35 cellular contexts compared by ENCODE assay signal in genomic region chr12:22876262-22876661, GRCh38.
DNase-seq lines count a peak whose midpoint lies in the region; TF ChIP-seq lines count a peak whose summit lies in the region.
"Had no signal": no experiment of that assay in that cellular context is flagged by ENCODE, and none has a peak within 500 bp of the region (broad histone marks: within the 10 kb centered on the region; RNA-seq: fewer than 3 reads in every experiment).

No MANE protein-coding gene starts in this region.

- H3K36me3 ChIP-seq in NT2/D1 (ENCODE audit: insufficient read depth, insufficient read length, low read length) (no peaks in the 10 kb centered on the region), endodermal cell (ENCODE audit: control insufficient read depth, insufficient read depth, low read length) (peaks cover 79% of the 10 kb centered on the region), neuronal stem cell (replicated peaks in 1 of 2; ENCODE audit: control insufficient read depth in 2 of 2, insufficient read depth in 2 of 2, low read length in 2 of 2) (no peaks in the 10 kb centered on the region)
- H3K36me3 ChIP-seq: BE2C; BLaER1; BLaER1 treated with 17β-estradiol and CSF1 and Interleukin-3, amounts not matched to agents 10 nM and 100 nM had no signal

- no peaks in the 10 kb centered on the region for H3K27me3 Mint-ChIP-seq in endodermal cell (ENCODE audit: insufficient read depth)
- H3K27me3 Mint-ChIP-seq: CD4-positive, alpha-beta T cell; CD4-positive, CD25-positive, alpha-beta regulatory T cell had no signal

- H3K27ac Mint-ChIP-seq in endodermal cell: peak overlapping the region; percentile 35
- H3K27ac Mint-ChIP-seq: B cell; CD4-positive, alpha-beta memory T cell; CD4-positive, alpha-beta T cell; CD8-positive, alpha-beta memory T cell; CD8-positive, alpha-beta T cell had no signal

- H3K4me3 ChIP-seq in NT2/D1 (ENCODE audit: insufficient read length, low read depth): no peak overlapping the region
- no peak overlapping the region for H3K4me3 ChIP-seq in endodermal cell (ENCODE audit: low read length)
- H3K4me3 ChIP-seq in neuronal stem cell (ENCODE audit: low read length in 2 of 2): no peak overlapping the region
- H3K4me3 ChIP-seq: A549; BLaER1; BLaER1 treated with 17β-estradiol and CSF1 and Interleukin-3, amounts not matched to agents 10 nM and 100 nM had no signal

- WGBS in endodermal cell (ENCODE audit: insufficient coverage in 1 of 2, insufficient read length in 1 of 2), 2 experiments: 93% methylated on average over 3 to 5 of the region's 5 CpGs
- no CpG with 5 or more reads among the region's 5 CpGs for WGBS in neuronal stem cell (ENCODE audit: extremely low coverage in 2 of 2, insufficient read length in 2 of 2, insufficient replicate concordance in 1 of 2), 2 donors

- H3K4me1 ChIP-seq in NT2/D1 (ENCODE audit: insufficient read depth, insufficient read length) (no peaks in the 10 kb centered on the region), endodermal cell (ENCODE audit: control insufficient read depth, insufficient read depth, low read length) (no peaks in the 10 kb centered on the region), neuronal stem cell (ENCODE audit: control insufficient read depth in 2 of 2, insufficient read depth in 1 of 2, low read depth in 1 of 2, low read length in 2 of 2) (no peaks in the 10 kb centered on the region)
- H3K4me1 ChIP-seq: A549, BE2C, BLaER1, Caco-2 had no signal

- no peak overlapping the region for H3K4ac ChIP-seq in neuronal stem cell (ENCODE audit: low read length)

- H4K91ac ChIP-seq in neuronal stem cell (ENCODE audit: low read depth, low read length, poor library complexity): no peak overlapping the region

- no peak overlapping the region for H3K18ac ChIP-seq in neuronal stem cell (ENCODE audit: low read length)

- H3K4me1 Mint-ChIP-seq in endodermal cell: peaks cover 18% of the 10 kb centered on the region
- H3K4me1 Mint-ChIP-seq: B cell; CD4-positive, alpha-beta memory T cell; CD4-positive, CD25-positive, alpha-beta regulatory T cell; CD8-positive, alpha-beta memory T cell had no signal

- H3K9me3 ChIP-seq in NT2/D1 (ENCODE audit: insufficient read depth, low read length) (no peaks in the 10 kb centered on the region; the same call in none of the 2 replicates), endodermal cell (ENCODE audit: control insufficient read depth, low read length) (peaks cover 11% of the 10 kb centered on the region), neuronal stem cell (replicated peaks in 1 of 2; ENCODE audit: control insufficient read depth in 2 of 2, insufficient read depth in 1 of 2, low read depth in 1 of 2, low read length in 2 of 2) (no peaks in the 10 kb centered on the region)
- H3K9me3 ChIP-seq: A549; BE2C; BLaER1; BLaER1 treated with 17β-estradiol and CSF1 and Interleukin-3, amounts not matched to agents 10 nM and 100 nM had no signal

- no peak overlapping the region for H2AK5ac ChIP-seq in neuronal stem cell (ENCODE audit: low read depth, low read length)

- H3K27me3 ChIP-seq in NT2/D1 (ENCODE audit: insufficient read depth, insufficient read length): no peaks in the 10 kb centered on the region
- H3K27me3 ChIP-seq in endodermal cell (ENCODE audit: control insufficient read depth, insufficient read depth, low read length, poor library complexity, severe bottlenecking): no peaks in the 10 kb centered on the region
- no peaks in the 10 kb centered on the region for H3K27me3 ChIP-seq in neuronal stem cell (ENCODE audit: control insufficient read depth in 3 of 3, insufficient read depth in 3 of 3, low read depth in 1 of 3, low read length in 3 of 3)
- H3K27me3 ChIP-seq: BE2C; BLaER1; BLaER1 treated with 17β-estradiol and CSF1 and Interleukin-3, amounts not matched to agents 10 nM and 100 nM had no signal

- no peak overlapping the region for H2AFZ ChIP-seq in neuronal stem cell (ENCODE audit: low read length)

- H3K9me3 Mint-ChIP-seq in endodermal cell: no peaks in the 10 kb centered on the region
- H3K9me3 Mint-ChIP-seq: CD8-positive, alpha-beta T cell had no signal

- H3K14ac ChIP-seq in neuronal stem cell (ENCODE audit: low read length): no peak overlapping the region

- no peak overlapping the region for H2BK15ac ChIP-seq in neuronal stem cell (ENCODE audit: low read length)

- DNase-seq in ELF-1 (ENCODE audit: low read depth, low spot score) (peak; percentile 73), NT2/D1 (ENCODE audit: low read depth, low spot score) (peak; percentile 35), endodermal cell (no peak), neuronal stem cell (ENCODE audit: low spot score) (no peak), NCI-H69 (lab: John Stamatoyannopoulos, UW) (no peak), NCI-H345 (lab: John Stamatoyannopoulos, UW) (no peak), dedifferentiated amniotic fluid mesenchymal stem cell (ENCODE audit: extremely low spot score) (no peak), amygdala (lab: John Stamatoyannopoulos, UW) (no peak)
- DNase-seq: 8988T; ACHN; AML-193; BE2C; C1 segment of cervical spinal cord; Caco-2; Calu3; CD4-positive, alpha-beta memory T cell; CD4-positive, alpha-beta T cell; CD4-positive, CD25-positive, alpha-beta regulatory T cell; CD8-positive, alpha-beta memory T cell; CD8-positive, alpha-beta T cell; COR-L47; DMS 273 treated with DMSO at 0.1 percent for 48 hours; DMS153; DMS53; DMS79; DMS79 treated with DMSO at 0.1 percent for 48 hours; DND-41; EL had no signal

- H3K27ac ChIP-seq in endodermal cell (ENCODE audit: low read depth, low read length) (no peak overlapping the region), neuronal stem cell (replicated peaks; ENCODE audit: low read length) (no peak overlapping the region)
- H3K27ac ChIP-seq: 22Rv1; A549; BLaER1; BLaER1 treated with 17β-estradiol and CSF1 and Interleukin-3, amounts not matched to agents 10 nM and 100 nM; C4-2B had no signal

- H3K4me2 ChIP-seq in neuronal stem cell (ENCODE audit: insufficient read depth, low read length, poor library complexity, severe bottlenecking): no peak overlapping the region
- H3K4me2 ChIP-seq: A549; BLaER1; BLaER1 treated with 17β-estradiol and CSF1 and Interleukin-3, amounts not matched to agents 10 nM and 100 nM had no signal

- no peak for TF ChIP-seq CTCF in endodermal cell (conservative IDR thresholded peaks at IDR 0.05)

- no peak overlapping the region for H3K9ac ChIP-seq in NT2/D1 (ENCODE audit: insufficient read length, low read depth)
- no peak overlapping the region for H3K9ac ChIP-seq in endodermal cell (ENCODE audit: extremely low read depth, low read length, poor library complexity, severe bottlenecking)
- H3K9ac ChIP-seq in neuronal stem cell (ENCODE audit: low read depth, low read length, poor library complexity): no peak overlapping the region
- H3K9ac ChIP-seq: BLaER1; BLaER1 treated with 17β-estradiol and CSF1 and Interleukin-3, amounts not matched to agents 10 nM and 100 nM had no signal

- H3K4me3 Mint-ChIP-seq in endodermal cell: no peak overlapping the region
- H3K4me3 Mint-ChIP-seq: B cell; CD14-positive monocyte; CD4-positive, alpha-beta memory T cell; CD4-positive, alpha-beta T cell; CD4-positive, CD25-positive, alpha-beta regulatory T cell; CD8-positive, alpha-beta memory T cell; CD8-positive, alpha-beta T cell had no signal

- no peaks in the 10 kb centered on the region for H3K79me1 ChIP-seq in neuronal stem cell (ENCODE audit: low read depth, low read length)

- H2BK12ac ChIP-seq in neuronal stem cell (ENCODE audit: low read length): no peak overlapping the region

- peaks cover 72% of the 10 kb centered on the region for H3K36me3 Mint-ChIP-seq in endodermal cell (ENCODE audit: low read depth)
- H3K36me3 Mint-ChIP-seq: CD14-positive monocyte; CD4-positive, alpha-beta memory T cell; CD4-positive, CD25-positive, alpha-beta regulatory T cell; CD8-positive, alpha-beta memory T cell; CD8-positive, alpha-beta T cell had no signal

- no peak overlapping the region for H4K8ac ChIP-seq in neuronal stem cell (ENCODE audit: low read depth, low read length)

- H3K23ac ChIP-seq in neuronal stem cell (ENCODE audit: low read depth, low read length, poor library complexity): peak overlapping the region; percentile 34

- H2BK120ac ChIP-seq in neuronal stem cell (ENCODE audit: low read depth, low read length): no peak overlapping the region

- no peak overlapping the region for H2BK5ac ChIP-seq in neuronal stem cell (ENCODE audit: low read length)

Comparison
In these comparisons a context has a peak if more than half of its experiments do, and no peak if none do; other contexts are left out.
1. DNase-seq: peak in ELF-1 (single experiment) and NT2/D1 (single experiment); none in endodermal cell (single experiment), neuronal stem cell (single experiment), NCI-H69 (single experiment), NCI-H345 (single experiment), dedifferentiated amniotic fluid mesenchymal stem cell (single experiment) and amygdala (0 of 56).